ENCODE assay signal across 8 cellular contexts in the genomic region with DNA sequence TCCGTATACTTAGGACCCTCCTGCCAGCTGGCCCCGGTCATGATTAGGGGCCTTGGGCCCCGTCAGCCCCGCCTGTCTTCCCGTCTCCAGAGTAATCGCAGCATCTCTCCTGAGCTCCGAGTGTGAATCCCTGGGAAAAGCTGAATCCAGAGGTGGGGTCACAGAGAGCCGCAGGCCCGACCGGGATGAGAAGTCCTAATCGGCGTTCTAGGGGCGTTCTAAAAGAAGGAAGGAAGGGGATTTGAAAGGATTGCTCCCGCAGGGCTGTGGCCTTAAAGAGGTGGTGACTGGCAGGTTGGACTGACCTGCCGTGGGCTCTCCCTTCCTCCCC. TPM values are rescaled to one million over a fixed set of nuclear protein-coding genes. Genes with fewer than 3 reads are reported as not detected.
DNase-seq lines count a peak whose midpoint lies in the region; FAIRE-seq and TF ChIP-seq lines count a peak whose summit lies in the region.

No MANE protein-coding gene starts in this region.

- peak overlapping the region; percentile 29 for H2AK5ac ChIP-seq in neuronal stem cell (ENCODE audit: low read depth, low read length)

- BruUV-seq in PC-9 (replicated peaks; lab: Mats Ljungman, UMichigan): TSS peak; percentile 58
- BruUV-seq in endothelial cell of umbilical vein (replicated peaks; lab: Mats Ljungman, UMichigan): TSS peak; percentile 16

- CTCF ChIA-PET in PC-9 (lab: Charles Lee) (interaction anchor here (0.6 kb wide), 2 partner anchors 341 to 516 kb away, joined by 3 read pairs; no protein-coding TSS in a partner anchor), endothelial cell of umbilical vein (lab: Charles Lee) (interaction anchor here (1.5 to 3.7 kb wide), 6 partner anchors 14 to 216 kb away, joined by 4 to 42 read pairs (median 16); no protein-coding TSS in a partner anchor), HEK293T (lab: Yijun Ruan, JAX) (interaction anchor here (1.0 kb wide), 1 partner anchor 288 kb away, joined by 3 read pairs; a partner anchor contains a TSS)

- intact Hi-C loops in PC-9 (cut with micrococcal nuclease; ENCODE audit: unreplicated experiment) (loop anchor here (5.0 kb wide), 1 partner anchor 226 kb away; no protein-coding TSS in a partner anchor), endothelial cell of umbilical vein (cut with micrococcal nuclease) (loop anchor here (1.0 kb wide), 2 partner anchors 15 to 64 kb away; no protein-coding TSS in a partner anchor)

- no peaks in the 10 kb centered on the region for H3K79me1 ChIP-seq in neuronal stem cell (ENCODE audit: low read depth, low read length)

- peaks cover 37% of the 10 kb centered on the region for H3K79me2 ChIP-seq in PC-9 (ENCODE audit: low read depth)
- peaks cover 21% of the 10 kb centered on the region for H3K79me2 ChIP-seq in endothelial cell of umbilical vein (ENCODE audit: control insufficient read depth, insufficient read depth, low read length)

- no peak overlapping the region for H4K91ac ChIP-seq in neuronal stem cell (ENCODE audit: low read depth, low read length, poor library complexity)

- H3K4me1 ChIP-seq in PC-9 (replicated peaks; ENCODE audit: insufficient read depth) (peaks cover 18% of the 10 kb centered on the region), endothelial cell of umbilical vein (ENCODE audit: control insufficient read depth, extremely low read depth, insufficient read depth, low read length) (peaks cover 21% of the 10 kb centered on the region), neuronal stem cell (ENCODE audit: control insufficient read depth in 2 of 2, insufficient read depth in 1 of 2, low read depth in 1 of 2, low read length in 2 of 2) (peaks cover 0 to 5% of the 10 kb centered on the region in 2 donors)

- H4K8ac ChIP-seq in neuronal stem cell (ENCODE audit: low read depth, low read length): no peak overlapping the region

- H2BK5ac ChIP-seq in neuronal stem cell (ENCODE audit: low read length): no peak overlapping the region

- H3K27ac ChIP-seq in PC-9: peak overlapping the region; percentile 78
- peak overlapping the region; percentile 80 for H3K27ac ChIP-seq in endothelial cell of umbilical vein (ENCODE audit: insufficient read depth, low read depth, low read length)
- peak overlapping the region; percentile 95 for H3K27ac ChIP-seq in neuronal stem cell (replicated peaks; ENCODE audit: low read length)

- peak overlapping the region; percentile 96 for H3K9ac ChIP-seq in endothelial cell of umbilical vein (replicated peaks; ENCODE audit: extremely low read depth, insufficient read depth, low read length)
- peak overlapping the region; percentile 74 for H3K9ac ChIP-seq in neuronal stem cell (ENCODE audit: low read depth, low read length, poor library complexity)

- H2BK15ac ChIP-seq in neuronal stem cell (ENCODE audit: low read length): no peak overlapping the region

- TF ChIP-seq POLR2A in endothelial cell of umbilical vein (IDR thresholded peaks at IDR 0.05; ENCODE audit: low read depth, low read length): no peak

- H4K20me1 ChIP-seq in PC-9 (ENCODE audit: insufficient read depth) (no peaks in the 10 kb centered on the region), endothelial cell of umbilical vein (replicated peaks; ENCODE audit: control insufficient read depth, extremely low read depth, insufficient read depth, low read length) (no peaks in the 10 kb centered on the region)

- H3F3A ChIP-seq in PC-9 (ENCODE audit: insufficient read depth, low read depth): peaks cover 33% of the 10 kb centered on the region

- no peak overlapping the region for H3K4ac ChIP-seq in neuronal stem cell (ENCODE audit: low read length)

- no peaks in the 10 kb centered on the region for H3K9me3 ChIP-seq in PC-9 (ENCODE audit: insufficient read depth, low read depth)
- no peaks in the 10 kb centered on the region for H3K9me3 ChIP-seq in endothelial cell of umbilical vein (replicated peaks; ENCODE audit: control insufficient read depth, insufficient read depth, low read length)
- no peaks in the 10 kb centered on the region for H3K9me3 ChIP-seq in neuronal stem cell (replicated peaks in 1 of 2; ENCODE audit: control insufficient read depth in 2 of 2, insufficient read depth in 1 of 2, low read depth in 1 of 2, low read length in 2 of 2)

- H3K4me3 ChIP-seq in PC-9 (peak overlapping the region; percentile 78), endothelial cell of umbilical vein (replicated peaks in 1 of 3; ENCODE audit: insufficient read depth in 1 of 3, low read depth in 1 of 3, low read length in 3 of 3) (peak overlapping the region; percentile 87 to 99 (median 98)), neuronal stem cell (ENCODE audit: low read length in 2 of 2) (peak overlapping the region; percentile 88 to 89)

- H3K27me3 ChIP-seq in PC-9 (ENCODE audit: insufficient read depth, low read depth) (no peaks in the 10 kb centered on the region), endothelial cell of umbilical vein (ENCODE audit: control insufficient read depth in 2 of 2, insufficient read depth in 2 of 2, low read length in 2 of 2) (no peaks in the 10 kb centered on the region), neuronal stem cell (ENCODE audit: control insufficient read depth in 3 of 3, insufficient read depth in 3 of 3, low read depth in 1 of 3, low read length in 3 of 3) (no peaks in the 10 kb centered on the region)

- dilution Hi-C loops in endothelial cell of umbilical vein (cut with MboI; ENCODE audit: extremely low pct_ligation_motif_present, low sequenced_read_pairs): loop anchor here (25.0 kb wide), 1 partner anchor 201 kb away; no protein-coding TSS in a partner anchor

- POLR2A ChIA-PET in PC-9 (lab: Charles Lee; ENCODE audit: unreplicated experiment) (interaction anchor here (0.7 to 0.8 kb wide), 3 partner anchors 41 to 202 kb away, joined by 3 to 4 read pairs (median 3); no protein-coding TSS in a partner anchor), endothelial cell of umbilical vein (lab: Charles Lee) (interaction anchor here (0.7 kb wide), 1 partner anchor 469 kb away, joined by 3 read pairs; no protein-coding TSS in a partner anchor), HEK293T (lab: Yijun Ruan, JAX) (interaction anchor here (0.8 to 4.0 kb wide), 17 partner anchors 9 to 234 kb away, joined by 3 to 45 read pairs (median 6); no protein-coding TSS in a partner anchor)

- no peak overlapping the region for H2BK12ac ChIP-seq in neuronal stem cell (ENCODE audit: low read length)

- peak overlapping the region; percentile 92 for H3K4me2 ChIP-seq in PC-9
- H3K4me2 ChIP-seq in endothelial cell of umbilical vein (ENCODE audit: insufficient read depth, low read length): peak overlapping the region; percentile 61
- H3K4me2 ChIP-seq in neuronal stem cell (ENCODE audit: insufficient read depth, low read length, poor library complexity, severe bottlenecking): peak overlapping the region; percentile 73

- H2BK120ac ChIP-seq in neuronal stem cell (ENCODE audit: low read depth, low read length): no peak overlapping the region

- DNase-seq in NCI-H2171 treated with DMSO at 0.1 percent for 48 hours (lab: John Stamatoyannopoulos, UW) (peak; percentile 76), NCI-H2171 (lab: John Stamatoyannopoulos, UW) (no peak), PC-9 (no peak), endothelial cell of umbilical vein (ENCODE audit: low read depth, low spot score) (no peak), neuronal stem cell (ENCODE audit: low spot score) (no peak), NCI-H1930 (lab: John Stamatoyannopoulos, UW) (no peak), HEK293T (ENCODE audit: extremely low spot score) (no peak)
- DNase-seq in stimulated activated naive CD4-positive, alpha-beta T cell treated with Interleukin-2 at 50 U/mL for 16 hours (lab: John Stamatoyannopoulos, UW): no peak

- TF ChIP-seq CTCF in PC-9 (conservative IDR thresholded peaks at IDR 0.05): no peak
- TF ChIP-seq CTCF in endothelial cell of umbilical vein (IDR thresholded peaks at IDR 0.05; ENCODE audit: extremely low read depth in 1 of 2, insufficient read depth in 1 of 2, low read depth in 1 of 2, low read length in 2 of 2): no peak

- H3K36me3 ChIP-seq in PC-9 (ENCODE audit: low read depth) (0 out of 2 replicates have a peak, but pooled peaks cover 5% of the 10 kb centered on the region), endothelial cell of umbilical vein (ENCODE audit: control insufficient read depth in 2 of 2, extremely low read depth in 1 of 2, insufficient read depth in 2 of 2, low read length in 2 of 2) (no peaks in the 10 kb centered on the region), neuronal stem cell (replicated peaks in 1 of 2; ENCODE audit: control insufficient read depth in 2 of 2, insufficient read depth in 2 of 2, low read length in 2 of 2) (peaks cover 3 to 35% of the 10 kb centered on the region in 2 donors)

- no peaks in the 10 kb centered on the region for H3K9me1 ChIP-seq in endothelial cell of umbilical vein (replicated peaks; ENCODE audit: control insufficient read depth, extremely low read depth, insufficient read depth, low read length)

- no CpG with 5 or more reads among the region's 15 CpGs for WGBS in neuronal stem cell (ENCODE audit: extremely low coverage in 2 of 2, insufficient read length in 2 of 2, insufficient replicate concordance in 1 of 2), 2 donors

- peak overlapping the region; percentile 92 for H3K18ac ChIP-seq in neuronal stem cell (ENCODE audit: low read length)

- H2AFZ ChIP-seq in PC-9 (peak overlapping the region; percentile 83), endothelial cell of umbilical vein (ENCODE audit: low read depth, low read length) (peak overlapping the region; percentile 100), neuronal stem cell (ENCODE audit: low read length) (peak overlapping the region; percentile 78)

- FAIRE-seq in endothelial cell of umbilical vein (lab: Jason Lieb, UNC): no peak

- H3K23ac ChIP-seq in neuronal stem cell (ENCODE audit: low read depth, low read length, poor library complexity): peak overlapping the region; percentile 95

- no peak overlapping the region for H3K14ac ChIP-seq in neuronal stem cell (ENCODE audit: low read length)

- no peaks in the 10 kb centered on the region for H3K9me2 ChIP-seq in PC-9 (ENCODE audit: insufficient read depth)

RNA-seq across cellular contexts. Expression of a gene that starts 0.4 kb away (rescaled TPM):
- total RNA-seq in PC-9 (2021) (86.9 and 90.5 TPM in 2 replicates), endothelial cell of umbilical vein (33.7 and 36.9 TPM in 2 replicates)
- 12.3 and 13.1 TPM in 2 replicates for polyA plus RNA-seq in endothelial cell of umbilical vein
- polyA plus RNA-seq in endothelial cell of umbilical vein (2011; cell fraction: cytosol; rRNA removed): 25.9 and 32.8 TPM in 2 replicates
- polyA plus RNA-seq in endothelial cell of umbilical vein (2011; cell fraction: nucleus; rRNA removed): 14.0 and 17.9 TPM in 2 replicates
- 28.5 and 43.6 TPM in 2 replicates for polyA plus RNA-seq in endothelial cell of umbilical vein (2012)
- 17.4 and 18.0 TPM in 2 replicates for polyA minus RNA-seq in endothelial cell of umbilical vein
- polyA minus RNA-seq in endothelial cell of umbilical vein (2011; cell fraction: cytosol; rRNA and poly(A)+ RNA removed): 15.0 TPM
- polyA minus RNA-seq in endothelial cell of umbilical vein (2011; cell fraction: nucleus; rRNA and poly(A)+ RNA removed): 3.8 and 7.7 TPM in 2 replicates
- 47.8 TPM for polyA plus RNA-seq in neuronal stem cell (2013, experiment 1 of 2)
- polyA plus RNA-seq in neuronal stem cell (2013, experiment 2 of 2): 44.3 TPM

RNA-seq across cellular contexts. Expression of a gene that starts 38.4 kb away (rescaled TPM):
- total RNA-seq in PC-9 (2021): not detected in 2 replicates
- not detected in 2 replicates for total RNA-seq in endothelial cell of umbilical vein
- not detected in 2 replicates for polyA plus RNA-seq in endothelial cell of umbilical vein
- not detected in 2 replicates for polyA plus RNA-seq in endothelial cell of umbilical vein (2011; cell fraction: cytosol; rRNA removed)
- not detected in 2 replicates for polyA plus RNA-seq in endothelial cell of umbilical vein (2011; cell fraction: nucleus; rRNA removed)
- not detected in 2 replicates for polyA plus RNA-seq in endothelial cell of umbilical vein (2012)
- not detected in 2 replicates for polyA minus RNA-seq in endothelial cell of umbilical vein
- not detected for polyA minus RNA-seq in endothelial cell of umbilical vein (2011; cell fraction: cytosol; rRNA and poly(A)+ RNA removed)
- polyA minus RNA-seq in endothelial cell of umbilical vein (2011; cell fraction: nucleus; rRNA and poly(A)+ RNA removed): not detected in 2 replicates
- polyA plus RNA-seq in neuronal stem cell (2013, experiment 1 of 2): 0.04 TPM
- 0.04 TPM for polyA plus RNA-seq in neuronal stem cell (2013, experiment 2 of 2)

RNA-seq across cellular contexts. Expression of a gene that starts 58.2 kb away (rescaled TPM):
- total RNA-seq in PC-9 (2021) (16.8 and 19.5 TPM in 2 replicates), endothelial cell of umbilical vein (18.5 and 20.1 TPM in 2 replicates)
- 22.2 and 25.8 TPM in 2 replicates for polyA plus RNA-seq in endothelial cell of umbilical vein
- polyA plus RNA-seq in endothelial cell of umbilical vein (2011; cell fraction: cytosol; rRNA removed): 15.3 and 19.2 TPM in 2 replicates
- polyA plus RNA-seq in endothelial cell of umbilical vein (2011; cell fraction: nucleus; rRNA removed): 10.7 and 11.0 TPM in 2 replicates
- polyA plus RNA-seq in endothelial cell of umbilical vein (2012): 12.0 and 13.5 TPM in 2 replicates
- 17.7 and 18.1 TPM in 2 replicates for polyA minus RNA-seq in endothelial cell of umbilical vein
- 10.7 TPM for polyA minus RNA-seq in endothelial cell of umbilical vein (2011; cell fraction: cytosol; rRNA and poly(A)+ RNA removed)
- polyA minus RNA-seq in endothelial cell of umbilical vein (2011; cell fraction: nucleus; rRNA and poly(A)+ RNA removed): 14.0 and 15.7 TPM in 2 replicates
- 18.0 TPM for polyA plus RNA-seq in neuronal stem cell (2013, experiment 1 of 2)
- 16.9 TPM for polyA plus RNA-seq in neuronal stem cell (2013, experiment 2 of 2)
